8 cellular contexts compared by ENCODE assay signal in genomic region chr1:89994231-89994804, GRCh38. TPM values are rescaled to one million over a fixed set of nuclear protein-coding genes. Genes with fewer than 3 reads are reported as not detected.
A peak's percentile ranks its signal among the peaks of the same experiment; 100 is the strongest.
DNase-seq lines count a peak whose midpoint lies in the region; ATAC-seq and TF ChIP-seq lines count a peak whose summit lies in the region.

No MANE protein-coding gene starts in this region.

- peaks cover 27% of the 10 kb centered on the region for H3K4me1 ChIP-seq in mammary epithelial cell (ENCODE audit: insufficient read depth, low read length)
- H3K4me1 ChIP-seq in mesenchymal stem cell (ENCODE audit: control insufficient read depth, insufficient read depth, low read depth, low read length) = peaks cover 7% of the 10 kb centered on the region
- H3K4me1 ChIP-seq in upper lobe of right lung = peaks cover 17% of the 10 kb centered on the region

- H3K9ac ChIP-seq in mammary epithelial cell (ENCODE audit: insufficient read depth, low read length) (peak overlapping the region; percentile 52), mesenchymal stem cell (ENCODE audit: low read length) (peak overlapping the region; percentile 98)

- no peak overlapping the region for H3K4ac ChIP-seq in mesenchymal stem cell (ENCODE audit: low read depth in 1 of 2, low read length in 2 of 2)

- H2BK15ac ChIP-seq in mesenchymal stem cell (ENCODE audit: low read depth, poor library complexity, severe bottlenecking) = no peak overlapping the region

- H3K4me1 Mint-ChIP-seq in activated naive CD4-positive, alpha-beta T cell treated with anti-CD3 and anti-CD28 coated beads, Interleukin-2, amount 10 ng/mL, durations not matched to agents 7 days and 5 days = peaks cover 32% of the 10 kb centered on the region

- TF ChIP-seq CTCF in mammary epithelial cell (conservative IDR thresholded peaks at IDR 0.05 in 1 of 2, IDR thresholded peaks at IDR 0.05 in 1 of 2; ENCODE audit: extremely low read depth in 1 of 2, insufficient read depth in 1 of 2, low read depth in 1 of 2, low read length in 2 of 2) (no peak), upper lobe of right lung (IDR thresholded peaks at IDR 0.05) (no peak)

- no peak for ATAC-seq in upper lobe of right lung
- no peak for ATAC-seq in HG03439 (IDR thresholded peaks at IDR 0.05; ENCODE audit: unreplicated experiment)
- no peak for ATAC-seq in HG02981 (IDR thresholded peaks at IDR 0.05; ENCODE audit: unreplicated experiment)

- H2BK120ac ChIP-seq in mesenchymal stem cell (ENCODE audit: low read depth, low read length) = no peak overlapping the region

- CTCF ChIA-PET in activated naive CD4-positive, alpha-beta T cell treated with anti-CD3 and anti-CD28 coated beads, Interleukin-2, amount 10 ng/mL, durations not matched to agents 7 days and 5 days (lab: Charles Lee) = interaction anchor here (1.0 kb wide), 1 partner anchor 214 kb away, joined by 5 read pairs; no protein-coding TSS in a partner anchor
- CTCF ChIA-PET in mammary epithelial cell (lab: Charles Lee; ENCODE audit: low non-redundant PET) = no interaction called here

- no peak overlapping the region for H4K91ac ChIP-seq in mesenchymal stem cell (ENCODE audit: low read length)

- H3K9me3 Mint-ChIP-seq in activated naive CD4-positive, alpha-beta T cell treated with anti-CD3 and anti-CD28 coated beads, Interleukin-2, amount 10 ng/mL, durations not matched to agents 7 days and 5 days = no peaks in the 10 kb centered on the region

- H2AK5ac ChIP-seq in mesenchymal stem cell (ENCODE audit: low read length, severe bottlenecking) = no peak overlapping the region

- 56% methylated on average over 14 of the region's 16 CpGs for WGBS in mammary epithelial cell (ENCODE audit: low coverage, missing lambda C conversion rate)
- 63% methylated on average over 10 of the region's 16 CpGs for WGBS in mesenchymal stem cell

- TSS peak; percentile 78 for BruUV-seq in mammary epithelial cell (replicated peaks; lab: Mats Ljungman, UMichigan)

- dilution Hi-C loops in mammary epithelial cell (cut with HindIII; ENCODE audit: low sequenced_read_pairs) = no loop called here

- DNase-seq in activated naive CD4-positive, alpha-beta T cell treated with anti-CD3 and anti-CD28 coated beads, Interleukin-2, amount 10 ng/mL, durations not matched to agents 7 days and 5 days = no peak
- DNase-seq in activated naive CD4-positive, alpha-beta T cell treated with Interleukin-2 at 50 U/mL for 16 hours = no peak
- DNase-seq in mammary epithelial cell (no peak), mesenchymal stem cell (no peak), upper lobe of right lung (no peak)
- DNase-seq in stimulated activated CD4-positive, alpha-beta T cell treated with anti-CD3 and anti-CD28 coated beads, Interleukin-15, amount 100 ng/mL, for 24 hours = no peak

- no peaks in the 10 kb centered on the region for H3K27me3 ChIP-seq in mammary epithelial cell (ENCODE audit: insufficient read depth, low read length)
- no peaks in the 10 kb centered on the region for H3K27me3 ChIP-seq in mesenchymal stem cell (ENCODE audit: control insufficient read depth in 1 of 2, insufficient read depth in 1 of 2, low read length in 2 of 2)
- H3K27me3 ChIP-seq in upper lobe of right lung = no peaks in the 10 kb centered on the region

- peaks cover 14% of the 10 kb centered on the region for H3K36me3 Mint-ChIP-seq in activated naive CD4-positive, alpha-beta T cell treated with anti-CD3 and anti-CD28 coated beads, Interleukin-2, amount 10 ng/mL, durations not matched to agents 7 days and 5 days

- H2AFZ ChIP-seq in mammary epithelial cell (ENCODE audit: low read depth, low read length) = peak overlapping the region; percentile 91
- no peak overlapping the region for H2AFZ ChIP-seq in mesenchymal stem cell (ENCODE audit: low read depth, low read length)

- in situ Hi-C loops in mammary epithelial cell (cut with MboI; ENCODE audit: low sequenced_read_pairs in 2 of 2) = loop anchor here (25.0 kb wide), 1 partner anchor 357 kb away; the partner anchor contains the start of gene LRRC8C (in 2 of the 2)

- H3K27ac ChIP-seq in mammary epithelial cell (ENCODE audit: insufficient read depth, low read depth, low read length) = peak overlapping the region; percentile 89
- peak overlapping the region; percentile 75 for H3K27ac ChIP-seq in mesenchymal stem cell (ENCODE audit: low read length, poor library complexity, severe bottlenecking)
- peak overlapping the region; percentile 97 for H3K27ac ChIP-seq in upper lobe of right lung

- H3K4me3 Mint-ChIP-seq in activated naive CD4-positive, alpha-beta T cell treated with anti-CD3 and anti-CD28 coated beads, Interleukin-2, amount 10 ng/mL, durations not matched to agents 7 days and 5 days = peak overlapping the region; percentile 94

- peaks cover 43% of the 10 kb centered on the region for H3K79me2 ChIP-seq in mammary epithelial cell (ENCODE audit: insufficient read depth, low read length)

- no peak overlapping the region for H3K23ac ChIP-seq in mesenchymal stem cell (ENCODE audit: low read length in 2 of 2)

- H3K27me3 Mint-ChIP-seq in activated naive CD4-positive, alpha-beta T cell treated with anti-CD3 and anti-CD28 coated beads, Interleukin-2, amount 10 ng/mL, durations not matched to agents 7 days and 5 days = peaks cover 10% of the 10 kb centered on the region

- H3K4me2 ChIP-seq in mammary epithelial cell (ENCODE audit: insufficient read depth, low read depth, low read length) (peak overlapping the region; percentile 60), mesenchymal stem cell (ENCODE audit: low read length, poor library complexity, severe bottlenecking) (peak overlapping the region; percentile 39)

- intact Hi-C loops in mammary epithelial cell (cut with micrococcal nuclease) (loop anchor here (2.0 to 5.0 kb wide), 3 partner anchors 102 to 362 kb away; partner anchors contain the start of gene LRRC8C), upper lobe of right lung (cut with DNase I) (no loop called here)

- H3K14ac ChIP-seq in mesenchymal stem cell (ENCODE audit: low read length in 2 of 2) = no peak overlapping the region

- H3K36me3 ChIP-seq in mammary epithelial cell (ENCODE audit: insufficient read depth, low read length) = peaks cover 3% of the 10 kb centered on the region
- H3K36me3 ChIP-seq in mesenchymal stem cell (ENCODE audit: control insufficient read depth in 1 of 2, insufficient read depth in 2 of 2, low read depth in 1 of 2, low read length in 2 of 2) = peaks cover 0 to 2% of the 10 kb centered on the region in 2 experiments
- H3K36me3 ChIP-seq in upper lobe of right lung = peaks cover 1% of the 10 kb centered on the region

- H4K20me1 ChIP-seq in mammary epithelial cell (ENCODE audit: insufficient read depth, low read length) = no peaks in the 10 kb centered on the region

- H3K9me3 ChIP-seq in mammary epithelial cell (replicated peaks; ENCODE audit: insufficient read depth, low read length) (no peaks in the 10 kb centered on the region), mesenchymal stem cell (ENCODE audit: control insufficient read depth, low read length) (no peaks in the 10 kb centered on the region), upper lobe of right lung (no peaks in the 10 kb centered on the region)

- no peak overlapping the region for H2BK5ac ChIP-seq in mesenchymal stem cell (ENCODE audit: low read depth, low read length, poor library complexity, severe bottlenecking)

- no peak overlapping the region for H2BK12ac ChIP-seq in mesenchymal stem cell (ENCODE audit: low read length in 2 of 2)

- H4K8ac ChIP-seq in mesenchymal stem cell (ENCODE audit: low read length) = no peak overlapping the region

- no peak overlapping the region for H3K18ac ChIP-seq in mesenchymal stem cell (ENCODE audit: low read depth in 1 of 2, low read length in 2 of 2)

- no peaks in the 10 kb centered on the region for H3K79me1 ChIP-seq in mesenchymal stem cell (replicated peaks; ENCODE audit: low read length, poor library complexity, severe bottlenecking)

- peak overlapping the region; percentile 88 for H3K27ac Mint-ChIP-seq in activated naive CD4-positive, alpha-beta T cell treated with anti-CD3 and anti-CD28 coated beads, Interleukin-2, amount 10 ng/mL, durations not matched to agents 7 days and 5 days

- H3K4me3 ChIP-seq in mammary epithelial cell (replicated peaks in 1 of 3; ENCODE audit: insufficient read depth in 1 of 3, low read depth in 2 of 3, low read length in 3 of 3) (peak overlapping the region; percentile 49 to 97 (median 73)), mesenchymal stem cell (ENCODE audit: insufficient read depth in 1 of 2, low read depth in 1 of 2, low read length in 2 of 2) (peak overlapping the region in 1 of 2 experiments; percentile 92), upper lobe of right lung (peak overlapping the region; percentile 68)

RNA-seq across cellular contexts. Expression of gene ZNF326, which starts 0.6 kb away (rescaled TPM):
- total RNA-seq in mammary epithelial cell (10 to 100 TPM; 12.7 to 26.8 TPM), upper lobe of right lung (18.0 TPM)
- polyA plus RNA-seq in mammary epithelial cell = 8.6 TPM
- 7.4 TPM for polyA minus RNA-seq in mammary epithelial cell
- polyA plus RNA-seq in mesenchymal stem cell (2013, experiment 1 of 2) = 15.3 TPM
- 15.0 TPM for polyA plus RNA-seq in mesenchymal stem cell (2013, experiment 2 of 2)
